ENCODE assay signal across 17 cellular contexts in genomic region chr20:3557237-3557636, GRCh38.
DNase-seq lines count a peak whose midpoint lies in the region; ATAC-seq and TF ChIP-seq lines count a peak whose summit lies in the region.
"Had no signal": no experiment of that assay in that cellular context is flagged by ENCODE, and none has a peak within 500 bp of the region (broad histone marks: within the 10 kb centered on the region; RNA-seq: fewer than 3 reads in every experiment).

No MANE protein-coding gene starts in this region.

- H3K27ac ChIP-seq in left ventricle myocardium inferior (replicated peaks) (peak overlapping the region; percentile 25), heart right ventricle (peak overlapping the region in 1 of 10 donors; percentile 54), dorsolateral prefrontal cortex (peak overlapping the region in 34 of 59 donors; percentile 1 to 80 (median 51)), temporal lobe (ENCODE audit: low read depth, low read length) (peak overlapping the region; percentile 52)

- H3K27me3 ChIP-seq in left ventricle myocardium inferior (ENCODE audit: low read depth) (no peaks in the 10 kb centered on the region), heart right ventricle (no peaks in the 10 kb centered on the region), dorsolateral prefrontal cortex (no peaks in the 10 kb centered on the region)

- no peak overlapping the region for H3K4me3 ChIP-seq in left ventricle myocardium inferior
- H3K4me3 ChIP-seq in heart right ventricle: peak overlapping the region in 1 of 10 donors; percentile 4
- H3K4me3 ChIP-seq in dorsolateral prefrontal cortex: peak overlapping the region in 6 of 59 donors; percentile 1 to 36 (median 16)
- H3K4me3 ChIP-seq: K562 had no signal

- intact Hi-C loops in left ventricle myocardium inferior (cut with micrococcal nuclease): no loop called here
- intact Hi-C loops in heart right ventricle (cut with DNase I): no loop called here
- intact Hi-C loops in dorsolateral prefrontal cortex (cut with DNase I): no loop called here

- TF ChIP-seq CTCF in left ventricle myocardium inferior (IDR thresholded peaks at IDR 0.05; ENCODE audit: borderline replicate concordance): no peak
- TF ChIP-seq CTCF in heart right ventricle (IDR thresholded peaks at IDR 0.05): no peak
- TF ChIP-seq CTCF in dorsolateral prefrontal cortex (IDR thresholded peaks at IDR 0.05 in 54 of 56, conservative IDR thresholded peaks at IDR 0.05 in 2 of 56; ENCODE audit: low read depth in 1 of 56, partially characterized antibody in 56 of 56): no peak

- H3K36me3 ChIP-seq in left ventricle myocardium inferior (peaks cover 24% of the 10 kb centered on the region), heart right ventricle (peaks cover 0 to 38% (median 0%) of the 10 kb centered on the region in 9 donors)

- H3K4me1 ChIP-seq in left ventricle myocardium inferior: no peaks in the 10 kb centered on the region
- peaks cover 0 to 45% (median 0%) of the 10 kb centered on the region in 9 donors for H3K4me1 ChIP-seq in heart right ventricle

- WGBS in heart right ventricle, 2 donors: 86 to 92% methylated on average over 3 of the region's 3 CpGs

- no peaks in the 10 kb centered on the region for H3K9me3 ChIP-seq in left ventricle myocardium inferior (replicated peaks)
- H3K9me3 ChIP-seq in heart right ventricle: no peaks in the 10 kb centered on the region

- DNase-seq in left ventricle myocardium inferior (no peak), heart right ventricle (no peak), NOMO-1 (lab: John Stamatoyannopoulos, UW; ENCODE audit: unreplicated experiment in 2 of 2) (peak; percentile 12 to 68), dorsolateral prefrontal cortex (no peak), NCI-H1048 (lab: John Stamatoyannopoulos, UW) (no peak), LoVo (ENCODE audit: low spot score) (no peak)
- DNase-seq: Calu3; CD4-positive, CD25-positive, alpha-beta regulatory T cell; DMS79; NCI-H1417 treated with DMSO at 0.1 percent for 48 hours; NCI-H2029; NCI-H524 treated with DMSO at 0.1 percent for 48 hours had no signal

- no peak for ATAC-seq in heart right ventricle
- ATAC-seq in activated CD4-positive, CD25-positive, alpha-beta regulatory T cell treated with anti-CD3 and anti-CD28 coated beads, Interleukin-2, amount 50 U/mL, for 24 hours: no peak
- ATAC-seq: K562, Panc1, Right ventricle myocardium inferior had no signal

Comparison
In these comparisons a context has a peak if more than half of its experiments do, and no peak if none do; other contexts are left out.
1. DNase-seq: peak in NOMO-1 (2 of 2); none in left ventricle myocardium inferior (single experiment), heart right ventricle (0 of 2), dorsolateral prefrontal cortex (0 of 10), NCI-H1048 (single experiment) and LoVo (single experiment).